In genomic region chr2:72457801-72458516, GRCh38 we compare ENCODE assay signal across 22 cellular contexts.
DNase-seq lines count a peak whose midpoint lies in the region; ATAC-seq and TF ChIP-seq lines count a peak whose summit lies in the region.
"Had no signal": no experiment of that assay in that cellular context is flagged by ENCODE, and none has a peak within 500 bp of the region (broad histone marks: within the 10 kb centered on the region; RNA-seq: fewer than 3 reads in every experiment).

No MANE protein-coding gene starts in this region.

- H3K4me1 ChIP-seq in prostate gland (replicated peaks) (no peaks in the 10 kb centered on the region), right cardiac atrium (ENCODE audit: control insufficient read depth, insufficient read depth, low read length) (no peaks in the 10 kb centered on the region)
- H3K4me1 ChIP-seq: suprapubic skin, vagina had no signal

- ATAC-seq in GM19035 (IDR thresholded peaks at IDR 0.05; ENCODE audit: unreplicated experiment) (no peak), natural killer cell (no peak), right cardiac atrium (no peak)
- ATAC-seq: esophagus mucosa; left ventricle myocardium superior; stimulated activated effector memory CD8-positive, alpha-beta T cell treated with anti-CD3 and anti-CD28 coated beads, Interleukin-12 subunit alpha, Interleukin-12 subunit beta, amount 100 ng/mL, for 72 hours had no signal

- H3K27ac ChIP-seq in prostate gland (no peak overlapping the region), right cardiac atrium (ENCODE audit: low read length) (no peak overlapping the region)
- H3K27ac ChIP-seq: hepatocyte, KMS-11, suprapubic skin, vagina had no signal

- H3K4me3 ChIP-seq in fibroblast of villous mesenchyme (ENCODE audit: low read depth, low read length) (no peak overlapping the region), prostate gland (no peak overlapping the region), right cardiac atrium (ENCODE audit: low read length) (no peak overlapping the region)
- H3K4me3 ChIP-seq: hepatocyte, suprapubic skin, vagina had no signal

- H3K36me3 ChIP-seq in prostate gland, result no peaks in the 10 kb centered on the region

- H3K9me3 ChIP-seq in prostate gland (no peaks in the 10 kb centered on the region), right cardiac atrium (ENCODE audit: control insufficient read depth, low read length) (no peaks in the 10 kb centered on the region)

- H3K4me1 Mint-ChIP-seq in natural killer cell, result no peaks in the 10 kb centered on the region
- H3K4me1 Mint-ChIP-seq: CD4-positive, CD25-positive, alpha-beta regulatory T cell; stimulated activated effector memory CD8-positive, alpha-beta T cell treated with anti-CD3 and anti-CD28 coated beads, Interleukin-12 subunit alpha, Interleukin-12 subunit beta, amount 100 ng/mL, for 72 hours had no signal

- peaks cover 3 to 6% of the 10 kb centered on the region in 2 donors for H3K9me3 Mint-ChIP-seq in natural killer cell
- H3K9me3 Mint-ChIP-seq: stimulated activated effector memory CD8-positive, alpha-beta T cell treated with anti-CD3 and anti-CD28 coated beads, Interleukin-12 subunit alpha, Interleukin-12 subunit beta, amount 100 ng/mL, for 72 hours had no signal

- no peaks in the 10 kb centered on the region for H3K27me3 ChIP-seq in prostate gland (replicated peaks; ENCODE audit: insufficient read depth)
- H3K27me3 ChIP-seq in right cardiac atrium (ENCODE audit: control insufficient read depth, insufficient read depth), result no peaks in the 10 kb centered on the region
- H3K27me3 ChIP-seq: hepatocyte, suprapubic skin, vagina had no signal

- DNase-seq in AG08396 (ENCODE audit: low spot score) (peak; percentile 16), H4 (ENCODE audit: low spot score) (peak; percentile 53), amniotic stem cell (lab: John Stamatoyannopoulos, UW) (peak; percentile 29), fibroblast of villous mesenchyme (ENCODE audit: low read depth) (peak; percentile 75), prostate gland (ENCODE audit: low spot score) (no peak), natural killer cell (no peak), right cardiac atrium (no peak)
- DNase-seq: activated effector memory CD4-positive, alpha-beta T cell treated with anti-CD3 and anti-CD28 coated beads, Interleukin-2, amount 50 U/mL, for 16 hours; CD4-positive, CD25-positive, alpha-beta regulatory T cell; central memory CD4-positive, alpha-beta T cell; DMS53; left ventricle myocardium superior; NCI-H1092 treated with DMSO at 0.1 percent for 48 hours; NCI-H2081 treated with DMSO at 0.1 percent for 48 hours; occipital lobe had no signal

- TF ChIP-seq CTCF in fibroblast of villous mesenchyme (IDR thresholded peaks at IDR 0.05; ENCODE audit: insufficient read depth, low read depth, low read length) (no peak), prostate gland (IDR thresholded peaks at IDR 0.05) (no peak), natural killer cell (IDR thresholded peaks at IDR 0.05) (no peak)

- H3K4me3 Mint-ChIP-seq in natural killer cell, result no peak overlapping the region
- H3K4me3 Mint-ChIP-seq: CD4-positive, CD25-positive, alpha-beta regulatory T cell; stimulated activated effector memory CD8-positive, alpha-beta T cell treated with anti-CD3 and anti-CD28 coated beads, Interleukin-12 subunit alpha, Interleukin-12 subunit beta, amount 100 ng/mL, for 72 hours had no signal

- no peak overlapping the region for H3K27ac Mint-ChIP-seq in natural killer cell
- H3K27ac Mint-ChIP-seq: CD4-positive, CD25-positive, alpha-beta regulatory T cell; stimulated activated effector memory CD8-positive, alpha-beta T cell treated with anti-CD3 and anti-CD28 coated beads, Interleukin-12 subunit alpha, Interleukin-12 subunit beta, amount 100 ng/mL, for 72 hours had no signal

- peaks cover 16% of the 10 kb centered on the region for H3K36me3 Mint-ChIP-seq in natural killer cell
- H3K36me3 Mint-ChIP-seq: stimulated activated effector memory CD8-positive, alpha-beta T cell treated with anti-CD3 and anti-CD28 coated beads, Interleukin-12 subunit alpha, Interleukin-12 subunit beta, amount 100 ng/mL, for 72 hours had no signal

- H3K27me3 Mint-ChIP-seq in natural killer cell (ENCODE audit: low read depth in 2 of 2), result no peaks in the 10 kb centered on the region
- H3K27me3 Mint-ChIP-seq: CD4-positive, CD25-positive, alpha-beta regulatory T cell had no signal

- intact Hi-C loops in prostate gland (cut with DNase I) (no loop called here), natural killer cell (cut with micrococcal nuclease) (no loop called here), right cardiac atrium (cut with DNase I) (no loop called here)

- TF ChIP-seq POLR2A in prostate gland (IDR thresholded peaks at IDR 0.05), result no peak

- WGBS in prostate gland, result 78% methylated on average over 6 of the region's 6 CpGs
- WGBS in right cardiac atrium, result 73% methylated on average over 6 of the region's 6 CpGs

Comparison
In these comparisons a context has a peak if more than half of its experiments do, and no peak if none do; other contexts are left out.
1. DNase-seq: peak in AG08396 (single experiment), H4 (single experiment), amniotic stem cell (single experiment) and fibroblast of villous mesenchyme (single experiment); none in prostate gland (single experiment), natural killer cell (single experiment) and right cardiac atrium (0 of 3).